In genomic region chr2:236157815-236158498, GRCh38 we compare ENCODE assay signal across 25 cellular contexts. TPM values are rescaled to one million over a fixed set of nuclear protein-coding genes. Genes with fewer than 3 reads are reported as not detected.
"Had no signal": no experiment of that assay in that cellular context is flagged by ENCODE, and none has a peak within 500 bp of the region (broad histone marks: within the 10 kb centered on the region; RNA-seq: fewer than 3 reads in every experiment).

No MANE protein-coding gene starts in this region.

- H3K27me3 ChIP-seq: SJCRH30 had no signal

- H3K4me1 ChIP-seq: adrenal gland, SJCRH30 had no signal

- H3K4me3 Mint-ChIP-seq: activated CD4-positive, alpha-beta T cell treated with anti-CD3 and anti-CD28 coated beads, Interleukin-2, amount 10 ng/mL, durations not matched to agents 24 days and 14 days; activated CD8-positive, alpha-beta T cell treated with anti-CD3 and anti-CD28 coated beads, Interleukin-2, amount 10 ng/mL, durations not matched to agents 7 days and 5 days; activated naive CD4-positive, alpha-beta T cell treated with anti-CD3 and anti-CD28 coated beads for 36 hours; activated T-cell treated with anti-CD3 and anti-CD28 coated beads, Interleukin-2, amount 50 U/mL, for 24 hours had no signal

- H3K36me3 ChIP-seq: adrenal gland, WERI-Rb-1 had no signal

- H3K4me1 Mint-ChIP-seq: activated CD4-positive, alpha-beta T cell treated with anti-CD3 and anti-CD28 coated beads, Interleukin-2, amount 10 ng/mL, durations not matched to agents 24 days and 14 days had no signal

- H3K9me3 ChIP-seq: body of pancreas had no signal

- FAIRE-seq: astrocyte had no signal

- DNase-seq: activated CD4-positive, alpha-beta T cell treated with anti-CD3 and anti-CD28 coated beads, Interleukin-2, amount 10 ng/mL, durations not matched to agents 24 days and 14 days; activated CD4-positive, alpha-beta T cell treated with anti-CD3 and anti-CD28 coated beads, Interleukin-2, amount 50 U/mL, for 4 hours; activated CD8-positive, alpha-beta T cell treated with anti-CD3 and anti-CD28 coated beads, Interleukin-2, amount 10 ng/mL, durations not matched to agents 7 days and 5 days; activated gamma-delta T cell treated with Interleukin-2 at 50 U/mL for 16 hours; activated naive CD4-positive, alpha-beta T cell treated with anti-CD3 and anti-CD28 coated beads for 36 hours; activated T-cell treated with anti-CD3 and anti-CD28 coated beads, Interleukin-2, amount 50 U/mL, for 24 hours; adrenal gland; body of pancreas; central memory CD4-positive, alpha-beta T cell; NCI-H1105; NCI-H1417 treated with DMSO at 0.1 percent for 48 hours; NCI-H187 treated with DMSO at 0.1 percent for 48 hours; NCI-H2081; NCI-H226; NCI-H524 treated with DMSO at 0.1 percent for 48 hours; SHP77; SJCRH30; T1000; WERI-Rb-1 had no signal

- H3K27ac ChIP-seq: adrenal gland, body of pancreas, SJCRH30, SK-N-MC, WERI-Rb-1 had no signal

- ATAC-seq: activated CD8-positive, alpha-beta T cell treated with anti-CD3 and anti-CD28 coated beads, Interleukin-2, amount 10 ng/mL, durations not matched to agents 7 days and 5 days; activated naive CD4-positive, alpha-beta T cell treated with anti-CD3 and anti-CD28 coated beads, Interleukin-2, amount 50 U/mL, for 72 hours; body of pancreas; Panc1 had no signal

- H3K4me3 ChIP-seq: adrenal gland, body of pancreas, SJCRH30, SK-N-MC had no signal

- H3K27ac Mint-ChIP-seq: activated CD4-positive, alpha-beta T cell treated with anti-CD3 and anti-CD28 coated beads, Interleukin-2, amount 10 ng/mL, durations not matched to agents 24 days and 14 days; activated CD8-positive, alpha-beta T cell treated with anti-CD3 and anti-CD28 coated beads, Interleukin-2, amount 10 ng/mL, durations not matched to agents 7 days and 5 days; activated naive CD4-positive, alpha-beta T cell treated with anti-CD3 and anti-CD28 coated beads for 36 hours; activated naive CD4-positive, alpha-beta T cell treated with anti-CD3 and anti-CD28 coated beads, Interleukin-2, amount 50 U/mL, for 72 hours; activated T-cell treated with anti-CD3 and anti-CD28 coated beads, Interleukin-2, amount 50 U/mL, for 24 hours had no signal

RNA-seq across cellular contexts. Expression of gene GBX2, which starts 10.2 kb away (rescaled TPM):
- total RNA-seq: activated CD4-positive, alpha-beta T cell treated with anti-CD3 and anti-CD28 coated beads, Interleukin-2, amount 10 ng/mL, durations not matched to agents 24 days and 14 days; activated CD8-positive, alpha-beta T cell treated with anti-CD3 and anti-CD28 coated beads, Interleukin-2, amount 10 ng/mL, durations not matched to agents 7 days and 5 days; activated naive CD4-positive, alpha-beta T cell treated with anti-CD3 and anti-CD28 coated beads for 36 hours; activated naive CD4-positive, alpha-beta T cell treated with anti-CD3 and anti-CD28 coated beads, Interleukin-2, amount 50 U/mL, for 72 hours; adrenal gland; body of pancreas; T-helper 1 cell treated with Interleukin-12 subunit alpha and Interleukin-12 subunit beta and Interleukin-4 antibody, amounts not matched to agents 30 ng/mL and 1 ng/mL, for 36 hours; T-helper 2 cell treated with Interferon-gamma antibody and Interleukin-4, amounts not matched to agents 100 ng/mL and 5 ng/mL, for 36 hours had no signal
- polyA plus RNA-seq: adrenal gland had no signal
